In the genomic region with DNA sequence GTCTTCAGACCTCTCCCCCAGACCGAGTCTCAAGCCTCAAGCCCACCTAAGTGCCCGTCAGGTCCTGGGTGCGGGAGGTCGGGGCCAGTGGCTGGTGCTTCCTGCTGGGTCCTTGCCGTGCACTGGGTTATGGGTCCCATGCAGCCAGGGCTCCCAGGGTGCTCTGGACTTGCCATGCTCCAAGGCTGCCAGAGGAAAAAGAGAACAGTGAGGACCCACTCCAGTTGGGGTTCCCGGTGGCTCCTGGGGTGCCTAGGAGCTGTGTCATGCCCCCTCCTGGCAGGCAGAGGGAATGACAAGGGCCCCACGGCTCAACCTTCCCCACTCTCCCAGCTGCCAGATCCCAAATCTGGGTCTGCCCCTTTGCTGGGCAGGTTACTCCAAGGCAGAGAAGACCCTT, we compare ENCODE assay signal across 12 cellular contexts. TPM values are rescaled to one million over a fixed set of nuclear protein-coding genes. Genes with fewer than 3 reads are reported as not detected.
DNase-seq lines count a peak whose midpoint lies in the region; ATAC-seq and TF ChIP-seq lines count a peak whose summit lies in the region.
"Had no signal": no experiment of that assay in that cellular context is flagged by ENCODE, and none has a peak within 500 bp of the region (broad histone marks: within the 10 kb centered on the region; RNA-seq: fewer than 3 reads in every experiment).

No MANE protein-coding gene starts in this region.

- DNase-seq in CD4-positive, CD25-positive, alpha-beta regulatory T cell, result no peak
- DNase-seq in ascending aorta (ENCODE audit: low spot score in 2 of 2) (no peak), mesothelial cell of epicardium (ENCODE audit: low spot score in 2 of 2, unreplicated experiment in 2 of 2) (no peak), SJCRH30 (no peak), RKO (ENCODE audit: low spot score) (no peak), heart right ventricle (no peak)
- DNase-seq: NCI-H69; stimulated activated CD4-positive, alpha-beta T cell treated with anti-CD3 and anti-CD28 coated beads, Interleukin-4, amount 100 ng/mL, for 1 hour had no signal

- ATAC-seq in CD4-positive, CD25-positive, alpha-beta regulatory T cell (ENCODE audit: low read depth in 2 of 2), result no peak
- ATAC-seq in HG03097 (IDR thresholded peaks at IDR 0.05; ENCODE audit: low FRiP score, unreplicated experiment) (no peak), heart right ventricle (no peak)
- ATAC-seq: mucosa of descending colon had no signal

- WGBS in heart right ventricle, 2 donors, result 69 to 73% methylated on average over 7 of the region's 7 CpGs

- H3K27me3 ChIP-seq in CD4-positive, CD25-positive, alpha-beta regulatory T cell (ENCODE audit: control insufficient read depth, insufficient read depth, low read length), result no peaks in the 10 kb centered on the region
- H3K27me3 ChIP-seq in ascending aorta (no peaks in the 10 kb centered on the region), SJCRH30 (0 out of 2 replicates have a peak, but pooled peaks cover 5% of the 10 kb centered on the region), heart right ventricle (peaks cover 0 to 30% (median 23%) of the 10 kb centered on the region in 7 donors)

- no peaks in the 10 kb centered on the region for H3K27me3 Mint-ChIP-seq in CD4-positive, CD25-positive, alpha-beta regulatory T cell
- no peaks in the 10 kb centered on the region for H3K27me3 Mint-ChIP-seq in mesothelial cell of epicardium (ENCODE audit: low read depth)

- H3K9me3 ChIP-seq in CD4-positive, CD25-positive, alpha-beta regulatory T cell (ENCODE audit: control insufficient read depth in 2 of 2, low read length in 2 of 2), result peaks cover 7 to 18% of the 10 kb centered on the region in 2 experiments
- H3K9me3 ChIP-seq in ascending aorta, result no peaks in the 10 kb centered on the region
- H3K9me3 ChIP-seq in SJCRH30 (replicated peaks), result peaks cover under 1% of the 10 kb centered on the region; the same call in 1 of the 2 replicates
- peaks cover 0 to 17% (median 0%) of the 10 kb centered on the region in 11 donors for H3K9me3 ChIP-seq in heart right ventricle

- H3K4me1 ChIP-seq in CD4-positive, CD25-positive, alpha-beta regulatory T cell (ENCODE audit: control insufficient read depth, insufficient read depth, low read length, poor library complexity, severe bottlenecking), result peaks cover 49% of the 10 kb centered on the region
- H3K4me1 ChIP-seq in ascending aorta (no peaks in the 10 kb centered on the region), SJCRH30 (no peaks in the 10 kb centered on the region), heart right ventricle (peaks cover 0 to 28% (median 0%) of the 10 kb centered on the region in 9 donors)

- H3K36me3 ChIP-seq in CD4-positive, CD25-positive, alpha-beta regulatory T cell (ENCODE audit: control insufficient read depth, insufficient read depth, low read length), result peaks cover 69% of the 10 kb centered on the region
- H3K36me3 ChIP-seq in ascending aorta (no peaks in the 10 kb centered on the region), SJCRH30 (no peaks in the 10 kb centered on the region), heart right ventricle (peaks cover 0 to 53% (median 0%) of the 10 kb centered on the region in 9 donors)

- H3K27ac Mint-ChIP-seq in CD4-positive, CD25-positive, alpha-beta regulatory T cell, result peak overlapping the region; percentile 88 to 98 (median 93)
- H3K27ac Mint-ChIP-seq in mesothelial cell of epicardium, result no peak overlapping the region

- H3K36me3 Mint-ChIP-seq in CD4-positive, CD25-positive, alpha-beta regulatory T cell, result peaks cover 70% of the 10 kb centered on the region
- peaks cover 2% of the 10 kb centered on the region for H3K36me3 Mint-ChIP-seq in mesothelial cell of epicardium

- peak overlapping the region; percentile 91 for H3K27ac ChIP-seq in CD4-positive, CD25-positive, alpha-beta regulatory T cell (ENCODE audit: insufficient read depth, low read length, poor library complexity, severe bottlenecking)
- no peak overlapping the region for H3K27ac ChIP-seq in ascending aorta
- H3K27ac ChIP-seq in SJCRH30, result no peak overlapping the region
- H3K27ac ChIP-seq in heart right ventricle, result no peak overlapping the region

- peaks cover 0 to 11% (median 1%) of the 10 kb centered on the region in 7 donors for H3K9me3 Mint-ChIP-seq in CD4-positive, CD25-positive, alpha-beta regulatory T cell
- H3K9me3 Mint-ChIP-seq in mesothelial cell of epicardium, result peaks cover 5% of the 10 kb centered on the region

- peaks cover 15 to 65% (median 53%) of the 10 kb centered on the region in 4 donors for H3K4me1 Mint-ChIP-seq in CD4-positive, CD25-positive, alpha-beta regulatory T cell
- no peaks in the 10 kb centered on the region for H3K4me1 Mint-ChIP-seq in mesothelial cell of epicardium

- peak; percentile 74 for TF ChIP-seq CTCF in GM12875 (IDR thresholded peaks at IDR 0.05; ENCODE audit: borderline replicate concordance, insufficient read depth, low read depth, low read length)
- peak in 2 of 3 experiments; percentile 15 to 29 for TF ChIP-seq CTCF in ascending aorta (IDR thresholded peaks at IDR 0.05)
- TF ChIP-seq CTCF in mesothelial cell of epicardium (IDR thresholded peaks at IDR 0.05; ENCODE audit: unreplicated experiment), result peak; percentile 30
- TF ChIP-seq CTCF in heart right ventricle (IDR thresholded peaks at IDR 0.05), result peak in 4 of 9 donors; percentile 16 to 54 (median 25)

- peak overlapping the region; percentile 98 for H3K4me3 ChIP-seq in CD4-positive, CD25-positive, alpha-beta regulatory T cell (ENCODE audit: low read depth, low read length)
- no peak overlapping the region for H3K4me3 ChIP-seq in GM12875 (ENCODE audit: low read depth, low read length)
- no peak overlapping the region for H3K4me3 ChIP-seq in ascending aorta
- H3K4me3 ChIP-seq in SJCRH30, result no peak overlapping the region
- no peak overlapping the region for H3K4me3 ChIP-seq in heart right ventricle
- H3K4me3 ChIP-seq: mucosa of descending colon had no signal

- H3K4me3 Mint-ChIP-seq in CD4-positive, CD25-positive, alpha-beta regulatory T cell, result peak overlapping the region; percentile 96 to 97 (median 97)
- H3K4me3 Mint-ChIP-seq in mesothelial cell of epicardium, result no peak overlapping the region

- intact Hi-C loops in ascending aorta (cut with DNase I), result no loop called here
- intact Hi-C loops in heart right ventricle (cut with DNase I), result loop anchor here in 2 of 10 donors (5.0 to 10.0 kb wide), 2 partner anchors 70 to 127 kb away; no protein-coding TSS in a partner anchor

RNA-seq across cellular contexts. Expression of a gene that starts 3.8 kb away (rescaled TPM):
- 69.2 TPM for total RNA-seq in CD4-positive, CD25-positive, alpha-beta regulatory T cell
- polyA plus RNA-seq in CD4-positive, CD25-positive, alpha-beta regulatory T cell, result 100 to 1,000 TPM; 122 to 173 (median 134) TPM
- total RNA-seq in ascending aorta (3.2 TPM), mesothelial cell of epicardium (not detected in 3 replicates), heart right ventricle (1 to 10 TPM in 3 of 10 donors, under 1 TPM in 7; 0.08 to 7.1 (median 0.70) TPM)
- total RNA-seq in SJCRH30 (2014; rRNA removed; shearing (Covaris generic)), result not detected in 2 replicates
- under 1 TPM; 0.32 to 0.59 TPM for polyA plus RNA-seq in heart right ventricle
- total RNA-seq: endothelial cell of umbilical vein had no signal
- polyA plus RNA-seq: endothelial cell of umbilical vein had no signal

RNA-seq across cellular contexts. Expression of a gene that starts 16.1 kb away (rescaled TPM):
- total RNA-seq in CD4-positive, CD25-positive, alpha-beta regulatory T cell, result 11.7 TPM
- 1 to 10 TPM; 1.5 to 5.9 (median 3.2) TPM for polyA plus RNA-seq in CD4-positive, CD25-positive, alpha-beta regulatory T cell
- total RNA-seq in ascending aorta (3.8 TPM), mesothelial cell of epicardium (0.52 to 0.63 TPM (median 0.58 TPM) in 3 replicates), heart right ventricle (1 to 10 TPM in 4 of 10 donors, under 1 TPM in 6; 0.13 to 4.9 (median 0.48) TPM)
- total RNA-seq in SJCRH30 (2014; rRNA removed; shearing (Covaris generic)), result not detected in 2 replicates
- polyA plus RNA-seq in heart right ventricle, result under 1 TPM; 0.36 to 0.73 TPM
